In genomic region chr10:30178565-30178964, GRCh38 we compare ENCODE assay signal across 22 cellular contexts.
A peak's percentile ranks its signal among the peaks of the same experiment; 100 is the strongest.
DNase-seq lines count a peak whose midpoint lies in the region; ATAC-seq and TF ChIP-seq lines count a peak whose summit lies in the region.
"Had no signal": no experiment of that assay in that cellular context is flagged by ENCODE, and none has a peak within 500 bp of the region (broad histone marks: within the 10 kb centered on the region; RNA-seq: fewer than 3 reads in every experiment).

No MANE protein-coding gene starts in this region.

- H2AFZ ChIP-seq in parathyroid adenoma = peak overlapping the region; percentile 57

- H3K9me3 ChIP-seq in parathyroid adenoma (ENCODE audit: control insufficient read depth, low read length) = no peaks in the 10 kb centered on the region
- H3K9me3 ChIP-seq: HAP-1, tibial artery had no signal

- H3K79me2 ChIP-seq in parathyroid adenoma = no peaks in the 10 kb centered on the region

- no peak overlapping the region for H3K4me3 ChIP-seq in parathyroid adenoma (ENCODE audit: low read depth, low read length)
- H3K4me3 ChIP-seq: HAP-1, tibial artery had no signal

- ATAC-seq in left ventricle myocardium superior = no peak
- ATAC-seq in stimulated activated effector memory CD8-positive, alpha-beta T cell treated with anti-CD3 and anti-CD28 coated beads, Interleukin-12 subunit alpha, Interleukin-12 subunit beta, amount 100 ng/mL, for 72 hours = no peak
- ATAC-seq: activated CD4-positive, alpha-beta T cell treated with anti-CD3 and anti-CD28 coated beads for 36 hours; naive thymus-derived CD8-positive, alpha-beta T cell had no signal

- peak; percentile 73 for DNase-seq in GM04503 (ENCODE audit: low read depth)
- peak; percentile 94 for DNase-seq in amniotic epithelial cell (ENCODE audit: low read depth)
- peak; percentile 83 for DNase-seq in fibroblast of peridontal ligament (ENCODE audit: extremely low read depth)
- DNase-seq in SIG-M5 (lab: John Stamatoyannopoulos, UW) = no peak
- DNase-seq in left ventricle myocardium superior = no peak
- DNase-seq in stimulated activated effector memory CD8-positive, alpha-beta T cell treated with anti-CD3 and anti-CD28 coated beads, Interleukin-12 subunit alpha, Interleukin-12 subunit beta, amount 100 ng/mL, for 72 hours (ENCODE audit: low spot score in 2 of 2) = no peak
- DNase-seq in effector CD4-positive, alpha-beta T cell = no peak
- DNase-seq: activated CD4-positive, alpha-beta T cell treated with anti-CD3 and anti-CD28 coated beads for 36 hours; activated naive CD8-positive, alpha-beta T cell treated with anti-CD3 and anti-CD28 coated beads for 36 hours; DMS79 treated with DMSO at 0.1 percent for 48 hours; mesendoderm; naive thymus-derived CD8-positive, alpha-beta T cell; NCI-H1105; NCI-H2081; NCI-H526; posterior cingulate gyrus; stimulated activated naive CD4-positive, alpha-beta T cell treated with Interleukin-2 at 50 U/mL for 16 hours; T-helper 1 cell; tibial artery had no signal

- H3K4me1 Mint-ChIP-seq in stimulated activated effector memory CD8-positive, alpha-beta T cell treated with anti-CD3 and anti-CD28 coated beads, Interleukin-12 subunit alpha, Interleukin-12 subunit beta, amount 100 ng/mL, for 72 hours = no peaks in the 10 kb centered on the region
- H3K4me1 Mint-ChIP-seq: activated CD4-positive, alpha-beta T cell treated with anti-CD3 and anti-CD28 coated beads for 36 hours; activated naive CD8-positive, alpha-beta T cell treated with anti-CD3 and anti-CD28 coated beads for 36 hours; naive thymus-derived CD8-positive, alpha-beta T cell had no signal

- no peaks in the 10 kb centered on the region for H3K36me3 Mint-ChIP-seq in stimulated activated effector memory CD8-positive, alpha-beta T cell treated with anti-CD3 and anti-CD28 coated beads, Interleukin-12 subunit alpha, Interleukin-12 subunit beta, amount 100 ng/mL, for 72 hours
- H3K36me3 Mint-ChIP-seq: activated naive CD8-positive, alpha-beta T cell treated with anti-CD3 and anti-CD28 coated beads for 36 hours; naive thymus-derived CD8-positive, alpha-beta T cell had no signal

- H3K4me3 Mint-ChIP-seq in stimulated activated effector memory CD8-positive, alpha-beta T cell treated with anti-CD3 and anti-CD28 coated beads, Interleukin-12 subunit alpha, Interleukin-12 subunit beta, amount 100 ng/mL, for 72 hours = no peak overlapping the region
- H3K4me3 Mint-ChIP-seq: activated CD4-positive, alpha-beta T cell treated with anti-CD3 and anti-CD28 coated beads for 36 hours; activated naive CD8-positive, alpha-beta T cell treated with anti-CD3 and anti-CD28 coated beads for 36 hours; dendritic cell treated with granulocyte-macrophage colony-stimulating factor and Interleukin-4, amounts not matched to agents 40 ng/mL and 50 ng/mL, for 4 days; naive thymus-derived CD8-positive, alpha-beta T cell had no signal

- no peak overlapping the region for H3K27ac ChIP-seq in parathyroid adenoma
- H3K27ac ChIP-seq: tibial artery had no signal

- no peaks in the 10 kb centered on the region for H3K9me3 Mint-ChIP-seq in stimulated activated effector memory CD8-positive, alpha-beta T cell treated with anti-CD3 and anti-CD28 coated beads, Interleukin-12 subunit alpha, Interleukin-12 subunit beta, amount 100 ng/mL, for 72 hours
- H3K9me3 Mint-ChIP-seq: activated naive CD8-positive, alpha-beta T cell treated with anti-CD3 and anti-CD28 coated beads for 36 hours; dendritic cell treated with granulocyte-macrophage colony-stimulating factor and Interleukin-4, amounts not matched to agents 40 ng/mL and 50 ng/mL, for 4 days; naive thymus-derived CD8-positive, alpha-beta T cell had no signal

- no peak overlapping the region for H3K4me2 ChIP-seq in parathyroid adenoma (ENCODE audit: low read length)

- no peaks in the 10 kb centered on the region for H3K27me3 ChIP-seq in parathyroid adenoma (ENCODE audit: control insufficient read depth, insufficient read depth, low read length)
- H3K27me3 ChIP-seq: tibial artery had no signal

- H3K4me1 ChIP-seq in parathyroid adenoma = peaks cover 21% of the 10 kb centered on the region
- H3K4me1 ChIP-seq: HAP-1 had no signal

- H3K9ac ChIP-seq in parathyroid adenoma = no peak overlapping the region

- no peak for TF ChIP-seq CTCF in parathyroid adenoma (IDR thresholded peaks at IDR 0.05)

- H3K36me3 ChIP-seq in parathyroid adenoma (ENCODE audit: control insufficient read depth, insufficient read depth, low read length) = no peaks in the 10 kb centered on the region
- H3K36me3 ChIP-seq: HAP-1, tibial artery had no signal

- H3K27ac Mint-ChIP-seq in stimulated activated effector memory CD8-positive, alpha-beta T cell treated with anti-CD3 and anti-CD28 coated beads, Interleukin-12 subunit alpha, Interleukin-12 subunit beta, amount 100 ng/mL, for 72 hours = no peak overlapping the region
- H3K27ac Mint-ChIP-seq: activated CD4-positive, alpha-beta T cell treated with anti-CD3 and anti-CD28 coated beads for 36 hours; activated naive CD8-positive, alpha-beta T cell treated with anti-CD3 and anti-CD28 coated beads for 36 hours; dendritic cell treated with granulocyte-macrophage colony-stimulating factor and Interleukin-4, amounts not matched to agents 40 ng/mL and 50 ng/mL, for 4 days; naive thymus-derived CD8-positive, alpha-beta T cell had no signal

- intact Hi-C loops in left ventricle myocardium superior (cut with micrococcal nuclease) = no loop called here

Comparison
In these comparisons a context has a peak if more than half of its experiments do, and no peak if none do; other contexts are left out.
1. DNase-seq: peak in GM04503 (single experiment), amniotic epithelial cell (single experiment) and fibroblast of peridontal ligament (single experiment); none in SIG-M5 (single experiment), left ventricle myocardium superior (single experiment), stimulated activated effector memory CD8-positive, alpha-beta T cell treated with anti-CD3 and anti-CD28 coated beads, Interleukin-12 subunit alpha, Interleukin-12 subunit beta, amount 100 ng/mL, for 72 hours (0 of 2) and effector CD4-positive, alpha-beta T cell (single experiment).